ENCODE assay signal across 33 cellular contexts in the genomic region with DNA sequence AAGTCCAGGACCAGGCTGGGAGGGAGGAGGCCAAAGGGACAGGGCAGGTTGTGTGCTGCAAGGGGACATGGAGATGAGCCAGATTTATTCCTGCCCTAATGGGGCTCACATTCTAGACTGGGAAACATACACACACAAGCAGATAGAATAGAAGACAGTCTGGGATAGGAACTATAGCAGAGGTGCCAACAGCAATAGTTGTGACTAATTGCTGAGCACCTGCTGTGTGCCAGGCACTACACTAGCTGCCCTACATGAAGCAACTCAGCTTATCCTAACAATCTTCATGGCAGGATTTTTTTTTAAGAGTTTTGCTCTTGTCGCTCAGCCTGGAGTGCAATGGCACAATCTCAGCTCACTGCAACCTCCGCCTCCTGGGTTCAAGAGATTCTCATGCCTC. TPM values are rescaled to one million over a fixed set of nuclear protein-coding genes. Genes with fewer than 3 reads are reported as not detected.
"Had no signal": no experiment of that assay in that cellular context is flagged by ENCODE, and none has a peak within 500 bp of the region (broad histone marks: within the 10 kb centered on the region; RNA-seq: fewer than 3 reads in every experiment).

No MANE protein-coding gene starts in this region.

- DNase-seq: heart right ventricle; kidney; left colon; left lung; lower lobe of right lung; mammary epithelial cell; mesenchymal stem cell; naive B cell; natural killer cell; nephron progenitor cell; occipital lobe; stimulated activated CD4-positive, alpha-beta T cell treated with anti-CD3 and anti-CD28 coated beads, Interleukin-2, amount 100 ng/mL, for 48 hours; stimulated activated CD4-positive, alpha-beta T cell treated with anti-CD3 and anti-CD28 coated beads, Interleukin-4, amount 100 ng/mL, for 4 hours; stimulated activated CD8-positive, alpha-beta memory T cell treated with anti-CD3 and anti-CD28 coated beads, Interleukin-4, amount 100 ng/mL, for 48 hours; stimulated activated naive CD4-positive, alpha-beta T cell treated with Interleukin-2 at 50 U/mL for 16 hours; stimulated activated naive CD8-positive, alpha-beta T cell treated with anti-CD3 and anti-CD28 coated beads, Interleukin-15, amount 100 ng/mL, for 72 hours; substantia nigra; thyroid gland; transverse colon; upper lobe of right lung had no signal

- H3K4me1 ChIP-seq: left lung, parathyroid adenoma, right atrium auricular region had no signal

- H3K27ac ChIP-seq: heart right ventricle, hepatocyte, left lung, lower lobe of right lung, neural progenitor cell, neutrophil, parathyroid adenoma, right atrium auricular region, right lobe of liver, skin epidermis, thyroid gland, transverse colon, upper lobe of right lung had no signal

- H3K27me3 ChIP-seq: heart right ventricle, hepatocyte, left lung, neural progenitor cell, neutrophil, right atrium auricular region, right lobe of liver, thyroid gland, transverse colon, upper lobe of right lung had no signal

- H3K36me3 ChIP-seq: heart right ventricle, left lung, lower lobe of right lung, neural progenitor cell, neutrophil, right atrium auricular region, thyroid gland, transverse colon, upper lobe of right lung had no signal

- H3K79me2 ChIP-seq: hepatocyte, parathyroid adenoma had no signal

- H3K4me3 ChIP-seq: heart right ventricle, hepatocyte, left lung, lower lobe of right lung, neural progenitor cell, right atrium auricular region, right lobe of liver, skin epidermis, thyroid gland, transverse colon, upper lobe of right lung had no signal

- H3K9me3 ChIP-seq: heart right ventricle, left lung, lower lobe of right lung, neutrophil, right atrium auricular region, right lobe of liver, thyroid gland, transverse colon, upper lobe of right lung had no signal

- H3K4me2 ChIP-seq: hepatocyte, neural progenitor cell had no signal

- H2AFZ ChIP-seq: hepatocyte, neural progenitor cell, parathyroid adenoma had no signal

- H3K9ac ChIP-seq: neural progenitor cell, parathyroid adenoma had no signal

RNA-seq across cellular contexts. Expression of a gene that starts 11.4 kb away (rescaled TPM):
- total RNA-seq: kidney, left lung, lower lobe of right lung, mammary epithelial cell, mesothelial cell of epicardium, mononuclear cell, natural killer cell, occipital lobe, osteocyte, posterior vena cava, pulmonary artery endothelial cell, renal cortical epithelial cell, right atrium auricular region, upper lobe of right lung had no signal
- polyA plus RNA-seq: heart right ventricle, mammary epithelial cell had no signal
